In the genomic region with DNA sequence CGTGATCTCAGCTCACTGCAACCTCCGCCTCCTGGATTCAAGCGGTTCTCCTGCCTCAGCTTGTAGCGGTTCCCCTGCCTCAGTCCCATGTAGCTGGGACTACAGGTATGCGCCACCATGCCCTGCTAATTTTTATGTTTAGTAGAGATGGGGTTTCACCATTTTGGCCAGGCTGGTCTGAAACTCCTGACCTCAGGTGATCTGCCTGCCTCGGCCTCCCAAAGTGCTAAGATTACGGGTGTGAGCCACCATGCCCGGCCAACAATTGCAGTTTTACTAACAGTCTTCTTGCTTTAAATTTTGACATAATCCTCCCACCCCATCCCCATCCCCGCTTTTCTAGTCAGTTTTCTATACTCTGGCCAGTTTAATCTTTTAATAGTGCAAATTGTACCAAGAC, we compare ENCODE assay signal across 28 cellular contexts.
"Had no signal": no experiment of that assay in that cellular context is flagged by ENCODE, and none has a peak within 500 bp of the region (broad histone marks: within the 10 kb centered on the region; RNA-seq: fewer than 3 reads in every experiment).

No MANE protein-coding gene starts in this region.

- H3K27me3 ChIP-seq: stomach, suprapubic skin, testis, thyroid gland, tibial artery, tibial nerve, transverse colon, upper lobe of left lung, upper lobe of right lung, uterus, vagina had no signal

- H3K27ac Mint-ChIP-seq: stimulated activated effector memory CD8-positive, alpha-beta T cell treated with anti-CD3 and anti-CD28 coated beads, Interleukin-12 subunit alpha, Interleukin-12 subunit beta, amount 100 ng/mL, for 72 hours; stimulated activated memory B cell treated with anti-CD40 and anti-IgM and Interleukin-4, amounts not matched to agents 10 μg/mL and 1 μg/mL and 100 μg/mL, for 72 hours; stimulated activated naive B cell treated with anti-CD40 and anti-IgM and Interleukin-4, amounts not matched to agents 10 μg/mL and 1 μg/mL and 100 μg/mL, for 72 hours; stimulated activated naive CD8-positive, alpha-beta T cell treated with anti-CD3 and anti-CD28 coated beads, Interleukin-15, amount 100 ng/mL, for 72 hours; stimulated activated naive CD8-positive, alpha-beta T cell treated with anti-CD3 and anti-CD28 coated beads, Interleukin-15, Interleukin-2, amounts not matched to agents 100 ng/mL and 50 ng/mL, for 24 hours; type B pancreatic cell had no signal

- H3K9me3 ChIP-seq: suprapubic skin, testis, thoracic aorta, thyroid gland, tibial artery, tibial nerve, transverse colon, upper lobe of left lung, upper lobe of right lung, uterus, vagina had no signal

- H3K27ac ChIP-seq: stomach, suprapubic skin, testis, thoracic aorta, thyroid gland, tibial artery, tibial nerve, transverse colon, upper lobe of left lung, upper lobe of right lung, uterus, vagina had no signal

- ATAC-seq: stimulated activated effector memory CD8-positive, alpha-beta T cell treated with anti-CD3 and anti-CD28 coated beads, Interleukin-12 subunit alpha, Interleukin-12 subunit beta, amount 100 ng/mL, for 72 hours; stimulated activated memory B cell treated with anti-CD40 and anti-IgM and Interleukin-4, amounts not matched to agents 10 μg/mL and 1 μg/mL and 100 μg/mL, for 72 hours; stimulated activated naive B cell treated with anti-CD40 and anti-IgM and Interleukin-4, amounts not matched to agents 10 μg/mL and 1 μg/mL and 100 μg/mL, for 72 hours; stimulated activated naive CD8-positive, alpha-beta T cell treated with anti-CD3 and anti-CD28 coated beads, Interleukin-15, amount 100 ng/mL, for 72 hours; stimulated activated naive CD8-positive, alpha-beta T cell treated with anti-CD3 and anti-CD28 coated beads, Interleukin-15, Interleukin-2, amounts not matched to agents 100 U/mL and 50 U/mL, for 24 hours; upper lobe of right lung had no signal

- DNase-seq: stimulated activated CD4-positive, alpha-beta T cell treated with anti-CD3 and anti-CD28 coated beads, Interleukin-2, amount 100 ng/mL, for 48 hours; stimulated activated CD4-positive, alpha-beta T cell treated with anti-CD3 and anti-CD28 coated beads, Interleukin-4, amount 100 ng/mL, for 1 hour; stimulated activated CD4-positive, alpha-beta T cell treated with anti-CD3 and anti-CD28 coated beads, Interleukin-4, amount 100 ng/mL, for 24 hours; stimulated activated CD4-positive, alpha-beta T cell treated with anti-CD3 and anti-CD28 coated beads, Interleukin-4, amount 100 ng/mL, for 4 hours; stimulated activated CD8-positive, alpha-beta memory T cell treated with anti-CD3 and anti-CD28 coated beads, Interleukin-4, amount 100 ng/mL, for 48 hours; stimulated activated naive B cell treated with anti-CD40 and anti-IgM and Interleukin-4, amounts not matched to agents 10 μg/mL and 1 μg/mL and 100 μg/mL, for 72 hours; stimulated activated naive CD4-positive, alpha-beta T cell; stimulated activated naive CD4-positive, alpha-beta T cell treated with Interleukin-2 at 50 U/mL for 16 hours; stimulated activated naive CD8-positive, alpha-beta T cell treated with anti-CD3 and anti-CD28 coated beads, Interleukin-15, amount 100 ng/mL, for 72 hours; stimulated activated naive CD8-positive, alpha-beta T cell treated with anti-CD3 and anti-CD28 coated beads, Interleukin-15, Interleukin-2, amounts not matched to agents 100 U/mL and 50 U/mL, for 24 hours; stomach; substantia nigra; testis; thyroid gland; tibial artery; transverse colon; upper lobe of right lung; uterus had no signal

- FAIRE-seq: urothelium cell line had no signal

- H3K36me3 ChIP-seq: stomach, suprapubic skin, thoracic aorta, thyroid gland, tibial artery, tibial nerve, transverse colon, upper lobe of left lung, upper lobe of right lung, uterus, vagina had no signal

- H3K4me3 ChIP-seq: stomach, suprapubic skin, testis, thoracic aorta, thyroid gland, tibial artery, tibial nerve, transverse colon, upper lobe of left lung, upper lobe of right lung, uterus, vagina had no signal

- H3K4me1 ChIP-seq: stomach, suprapubic skin, testis, thyroid gland, tibial artery, tibial nerve, transverse colon, upper lobe of left lung, upper lobe of right lung, uterus, vagina had no signal

- H3K4me1 Mint-ChIP-seq: stimulated activated effector memory CD8-positive, alpha-beta T cell treated with anti-CD3 and anti-CD28 coated beads, Interleukin-12 subunit alpha, Interleukin-12 subunit beta, amount 100 ng/mL, for 72 hours; stimulated activated memory B cell treated with anti-CD40 and anti-IgM and Interleukin-4, amounts not matched to agents 10 μg/mL and 1 μg/mL and 100 μg/mL, for 72 hours; stimulated activated naive B cell treated with anti-CD40 and anti-IgM and Interleukin-4, amounts not matched to agents 10 μg/mL and 1 μg/mL and 100 μg/mL, for 72 hours; stimulated activated naive CD8-positive, alpha-beta T cell treated with anti-CD3 and anti-CD28 coated beads, Interleukin-15, amount 100 ng/mL, for 72 hours had no signal

- H3K36me3 Mint-ChIP-seq: stimulated activated effector memory CD8-positive, alpha-beta T cell treated with anti-CD3 and anti-CD28 coated beads, Interleukin-12 subunit alpha, Interleukin-12 subunit beta, amount 100 ng/mL, for 72 hours; stimulated activated memory B cell treated with anti-CD40 and anti-IgM and Interleukin-4, amounts not matched to agents 10 μg/mL and 1 μg/mL and 100 μg/mL, for 72 hours; stimulated activated naive B cell treated with anti-CD40 and anti-IgM and Interleukin-4, amounts not matched to agents 10 μg/mL and 1 μg/mL and 100 μg/mL, for 72 hours; type B pancreatic cell had no signal

- H3K27me3 Mint-ChIP-seq: stimulated activated memory B cell treated with anti-CD40 and anti-IgM and Interleukin-4, amounts not matched to agents 10 μg/mL and 1 μg/mL and 100 μg/mL, for 72 hours; stimulated activated naive B cell treated with anti-CD40 and anti-IgM and Interleukin-4, amounts not matched to agents 10 μg/mL and 1 μg/mL and 100 μg/mL, for 72 hours; stimulated activated naive CD8-positive, alpha-beta T cell treated with anti-CD3 and anti-CD28 coated beads, Interleukin-15, amount 100 ng/mL, for 72 hours; stimulated activated naive CD8-positive, alpha-beta T cell treated with anti-CD3 and anti-CD28 coated beads, Interleukin-15, Interleukin-2, amounts not matched to agents 100 ng/mL and 50 ng/mL, for 24 hours; type B pancreatic cell had no signal

- H3K4me3 Mint-ChIP-seq: stimulated activated effector memory CD8-positive, alpha-beta T cell treated with anti-CD3 and anti-CD28 coated beads, Interleukin-12 subunit alpha, Interleukin-12 subunit beta, amount 100 ng/mL, for 72 hours; stimulated activated memory B cell treated with anti-CD40 and anti-IgM and Interleukin-4, amounts not matched to agents 10 μg/mL and 1 μg/mL and 100 μg/mL, for 72 hours; stimulated activated naive B cell treated with anti-CD40 and anti-IgM and Interleukin-4, amounts not matched to agents 10 μg/mL and 1 μg/mL and 100 μg/mL, for 72 hours; stimulated activated naive CD8-positive, alpha-beta T cell treated with anti-CD3 and anti-CD28 coated beads, Interleukin-15, amount 100 ng/mL, for 72 hours; stimulated activated naive CD8-positive, alpha-beta T cell treated with anti-CD3 and anti-CD28 coated beads, Interleukin-15, Interleukin-2, amounts not matched to agents 100 ng/mL and 50 ng/mL, for 24 hours; type B pancreatic cell had no signal

- H3K9me3 Mint-ChIP-seq: type B pancreatic cell had no signal
